In genomic region chr5:143316337-143316736, GRCh38 we compare ENCODE assay signal across 2 cellular contexts.
TF ChIP-seq lines count a peak whose summit lies in the region.

No MANE protein-coding gene starts in this region.

TF ChIP-seq in SK-N-SH, 30 proteins besides CTCF, POLR2A, EP300 and RAD21 (continued from another document):
- no peak for TF ChIP-seq IRF3 (IDR thresholded peaks at IDR 0.05; ENCODE audit: low read depth, low read length)
- TF ChIP-seq TAF1 (IDR thresholded peaks at IDR 0.05; ENCODE audit: borderline replicate concordance, low read depth, low read length), result no peak
- TF ChIP-seq MAX (IDR thresholded peaks at IDR 0.05; ENCODE audit: low read depth), result no peak
- no peak for TF ChIP-seq SMC3 (IDR thresholded peaks at IDR 0.05; ENCODE audit: low read depth, low read length)
- TF ChIP-seq RFX5 (IDR thresholded peaks at IDR 0.05; ENCODE audit: low read length), result no peak
- no peak for TF ChIP-seq REST (IDR thresholded peaks at IDR 0.05; ENCODE audit: low read depth, low read length)
- TF ChIP-seq MEF2A (IDR thresholded peaks at IDR 0.05; ENCODE audit: borderline replicate concordance, low read depth), result no peak
- TF ChIP-seq USF1 (IDR thresholded peaks at IDR 0.05; ENCODE audit: borderline replicate concordance, low read depth), result no peak
- no peak for TF ChIP-seq GATA2 (CRISPR knock-in tag; IDR thresholded peaks at IDR 0.05)
- TF ChIP-seq POLR2AphosphoS5 (IDR thresholded peaks at IDR 0.05; ENCODE audit: low read depth, low read length), result no peak
- TF ChIP-seq TCF12 (IDR thresholded peaks at IDR 0.05), result no peak
- no peak for TF ChIP-seq MXI1 (IDR thresholded peaks at IDR 0.05; ENCODE audit: low read depth, low read length)

TF ChIP-seq in SK-N-SH treated with all-trans-retinoic acid at 6 μM for 48 hours, 23 proteins besides CTCF, POLR2A, EP300 and RAD21 (continued from another document):
- no peak for TF ChIP-seq CREB5 (CRISPR knock-in tag; IDR thresholded peaks at IDR 0.05; ENCODE audit: low read depth)
